In the genomic region with DNA sequence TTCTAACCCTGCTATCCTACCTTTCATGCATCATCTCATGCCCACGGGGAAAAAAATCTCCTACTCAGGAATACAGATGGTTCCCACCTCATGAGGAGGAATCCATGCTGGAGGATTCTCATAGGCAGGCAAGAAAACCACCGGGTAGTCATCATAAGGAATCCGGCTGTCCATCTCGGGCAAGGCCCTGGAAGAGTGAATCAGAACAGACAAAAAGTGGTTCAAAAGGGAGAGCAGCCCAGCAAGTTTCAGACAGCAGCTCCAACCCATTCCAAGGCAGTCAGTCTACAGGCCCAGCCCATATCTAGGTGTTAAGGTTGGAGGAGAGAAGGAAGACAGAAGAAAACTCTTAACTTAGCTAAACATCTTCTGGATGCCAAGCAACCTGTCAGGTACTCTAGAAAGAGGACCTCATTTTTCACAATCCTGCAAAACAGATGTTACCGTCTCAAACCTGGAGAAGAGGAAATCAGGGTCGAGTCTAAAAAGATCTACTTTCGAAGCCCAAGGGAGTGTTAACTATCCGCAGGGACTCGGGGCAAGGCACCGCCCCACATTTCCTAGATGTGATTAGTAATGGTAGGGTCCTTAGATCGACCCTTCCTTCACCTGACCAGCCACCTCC, we compare ENCODE assay signal across 8 cellular contexts. TPM values are rescaled to one million over a fixed set of nuclear protein-coding genes. Genes with fewer than 3 reads are reported as not detected.
DNase-seq lines count a peak whose midpoint lies in the region; ATAC-seq and TF ChIP-seq lines count a peak whose summit lies in the region.

No MANE protein-coding gene starts in this region.

- H3K27ac Mint-ChIP-seq in activated naive CD4-positive, alpha-beta T cell treated with anti-CD3 and anti-CD28 coated beads, Interleukin-2, amount 10 ng/mL, durations not matched to agents 7 days and 5 days, result peak overlapping the region; percentile 91
- H3K27ac Mint-ChIP-seq in activated CD8-positive, alpha-beta T cell treated with anti-CD3 and anti-CD28 coated beads, Interleukin-2, amount 10 ng/mL, durations not matched to agents 7 days and 5 days, result peak overlapping the region; percentile 94

- no peaks in the 10 kb centered on the region for H3K27me3 Mint-ChIP-seq in activated naive CD4-positive, alpha-beta T cell treated with anti-CD3 and anti-CD28 coated beads, Interleukin-2, amount 10 ng/mL, durations not matched to agents 7 days and 5 days
- no peaks in the 10 kb centered on the region for H3K27me3 Mint-ChIP-seq in activated CD8-positive, alpha-beta T cell treated with anti-CD3 and anti-CD28 coated beads, Interleukin-2, amount 10 ng/mL, durations not matched to agents 7 days and 5 days (ENCODE audit: low read depth)

- no peaks in the 10 kb centered on the region for H3K9me3 ChIP-seq in iPS-20b (ENCODE audit: insufficient read depth, low read depth, low read length)
- no peaks in the 10 kb centered on the region for H3K9me3 ChIP-seq in suprapubic skin

- DNase-seq in activated naive CD4-positive, alpha-beta T cell treated with anti-CD3 and anti-CD28 coated beads, Interleukin-2, amount 10 ng/mL, durations not matched to agents 7 days and 5 days, result no peak
- DNase-seq in activated naive CD4-positive, alpha-beta T cell treated with anti-CD3 and anti-CD28 coated beads, Interleukin-2, amount 50 U/mL, for 16 hours, result no peak
- no peak for DNase-seq in activated CD8-positive, alpha-beta T cell treated with anti-CD3 and anti-CD28 coated beads, Interleukin-2, amount 10 ng/mL, durations not matched to agents 7 days and 5 days
- DNase-seq in suprapubic skin (ENCODE audit: low spot score in 2 of 2), result no peak

- H3K27me3 ChIP-seq in iPS-20b (ENCODE audit: insufficient read depth, low read length), result no peaks in the 10 kb centered on the region
- no peaks in the 10 kb centered on the region for H3K27me3 ChIP-seq in suprapubic skin

- no peak for TF ChIP-seq CTCF in suprapubic skin (IDR thresholded peaks at IDR 0.05)

- H3K4me3 Mint-ChIP-seq in activated naive CD4-positive, alpha-beta T cell treated with anti-CD3 and anti-CD28 coated beads, Interleukin-2, amount 10 ng/mL, durations not matched to agents 7 days and 5 days, result peak overlapping the region; percentile 90
- peak overlapping the region; percentile 94 for H3K4me3 Mint-ChIP-seq in activated CD8-positive, alpha-beta T cell treated with anti-CD3 and anti-CD28 coated beads, Interleukin-2, amount 10 ng/mL, durations not matched to agents 7 days and 5 days

- H3K36me3 ChIP-seq in iPS-20b (ENCODE audit: insufficient read depth, low read depth, low read length) (peaks cover 37% of the 10 kb centered on the region), suprapubic skin (peaks cover 13% of the 10 kb centered on the region)

- no peak for ATAC-seq in activated CD8-positive, alpha-beta T cell treated with anti-CD3 and anti-CD28 coated beads, Interleukin-2, amount 10 ng/mL, durations not matched to agents 7 days and 5 days
- no peak for ATAC-seq in HG03457 (IDR thresholded peaks at IDR 0.05; ENCODE audit: unreplicated experiment)
- no peak for ATAC-seq in GM18858 (IDR thresholded peaks at IDR 0.05; ENCODE audit: unreplicated experiment)
- ATAC-seq in HG02571 (IDR thresholded peaks at IDR 0.05; ENCODE audit: unreplicated experiment), result no peak

- H3K27ac ChIP-seq in iPS-20b (ENCODE audit: low read length) (no peak overlapping the region), suprapubic skin (no peak overlapping the region)

- peak overlapping the region; percentile 94 for H3K9ac ChIP-seq in iPS-20b (ENCODE audit: low read depth, low read length)

- no peaks in the 10 kb centered on the region for H3K9me3 Mint-ChIP-seq in activated naive CD4-positive, alpha-beta T cell treated with anti-CD3 and anti-CD28 coated beads, Interleukin-2, amount 10 ng/mL, durations not matched to agents 7 days and 5 days
- H3K9me3 Mint-ChIP-seq in activated CD8-positive, alpha-beta T cell treated with anti-CD3 and anti-CD28 coated beads, Interleukin-2, amount 10 ng/mL, durations not matched to agents 7 days and 5 days (ENCODE audit: insufficient read depth), result no peaks in the 10 kb centered on the region

- WGBS in suprapubic skin, result 45% methylated on average over 11 of the region's 11 CpGs

- TF ChIP-seq POLR2A in suprapubic skin (IDR thresholded peaks at IDR 0.05), result no peak

- peaks cover 35% of the 10 kb centered on the region for H3K4me1 Mint-ChIP-seq in activated naive CD4-positive, alpha-beta T cell treated with anti-CD3 and anti-CD28 coated beads, Interleukin-2, amount 10 ng/mL, durations not matched to agents 7 days and 5 days
- H3K4me1 Mint-ChIP-seq in activated CD8-positive, alpha-beta T cell treated with anti-CD3 and anti-CD28 coated beads, Interleukin-2, amount 10 ng/mL, durations not matched to agents 7 days and 5 days (ENCODE audit: low read depth), result peaks cover 30% of the 10 kb centered on the region

- H3K4me1 ChIP-seq in iPS-20b (ENCODE audit: insufficient read depth, low read length) (0 out of 2 replicates have a peak, but pooled peaks cover 4% of the 10 kb centered on the region), suprapubic skin (peaks cover 15% of the 10 kb centered on the region)

- no peak for TF ChIP-seq EP300 in suprapubic skin (IDR thresholded peaks at IDR 0.05)

- H3K36me3 Mint-ChIP-seq in activated naive CD4-positive, alpha-beta T cell treated with anti-CD3 and anti-CD28 coated beads, Interleukin-2, amount 10 ng/mL, durations not matched to agents 7 days and 5 days, result peaks cover 31% of the 10 kb centered on the region
- peaks cover 45% of the 10 kb centered on the region for H3K36me3 Mint-ChIP-seq in activated CD8-positive, alpha-beta T cell treated with anti-CD3 and anti-CD28 coated beads, Interleukin-2, amount 10 ng/mL, durations not matched to agents 7 days and 5 days (ENCODE audit: low read depth)

- POLR2A ChIA-PET in activated CD8-positive, alpha-beta T cell treated with anti-CD3 and anti-CD28 coated beads, Interleukin-2, amount 10 ng/mL, durations not matched to agents 7 days and 5 days (lab: Charles Lee), result interaction anchor here (0.7 to 2.1 kb wide), 5 partner anchors 10 to 893 kb away, joined by 3 to 7 read pairs (median 4); a partner anchor contains a TSS

- peak overlapping the region; percentile 94 for H3K4me3 ChIP-seq in iPS-20b (ENCODE audit: low read length)
- peak overlapping the region; percentile 58 for H3K4me3 ChIP-seq in suprapubic skin

- CTCF ChIA-PET in activated naive CD4-positive, alpha-beta T cell treated with anti-CD3 and anti-CD28 coated beads, Interleukin-2, amount 10 ng/mL, durations not matched to agents 7 days and 5 days (lab: Charles Lee), result no interaction called here
- CTCF ChIA-PET in activated CD8-positive, alpha-beta T cell treated with anti-CD3 and anti-CD28 coated beads, Interleukin-2, amount 10 ng/mL, durations not matched to agents 7 days and 5 days (lab: Charles Lee), result no interaction called here

RNA-seq across cellular contexts. Expression of a gene that starts 0.4 kb away (rescaled TPM):
- total RNA-seq in activated CD8-positive, alpha-beta T cell treated with anti-CD3 and anti-CD28 coated beads, Interleukin-2, amount 10 ng/mL, durations not matched to agents 7 days and 5 days, result 10 to 100 TPM; 38.7 to 39.7 TPM
- total RNA-seq in suprapubic skin, result 10 to 100 TPM; 15.6 to 37.8 (median 30.6) TPM

RNA-seq across cellular contexts. Expression of a gene that starts 0.6 kb away (rescaled TPM):
- 10 to 100 TPM; 41.3 to 44.3 TPM for total RNA-seq in activated CD8-positive, alpha-beta T cell treated with anti-CD3 and anti-CD28 coated beads, Interleukin-2, amount 10 ng/mL, durations not matched to agents 7 days and 5 days
- total RNA-seq in suprapubic skin, result 1 to 10 TPM; 1.4 to 2.3 (median 1.9) TPM

RNA-seq across cellular contexts. Expression of a gene that starts 7.3 kb away (rescaled TPM):
- total RNA-seq in activated CD8-positive, alpha-beta T cell treated with anti-CD3 and anti-CD28 coated beads, Interleukin-2, amount 10 ng/mL, durations not matched to agents 7 days and 5 days, result not detected
- under 1 TPM in 1 of 4 donors, not detected in 3; 0.68 TPM for total RNA-seq in suprapubic skin

RNA-seq across cellular contexts. Expression of a gene that starts 21.1 kb away (rescaled TPM):
- total RNA-seq in activated CD8-positive, alpha-beta T cell treated with anti-CD3 and anti-CD28 coated beads, Interleukin-2, amount 10 ng/mL, durations not matched to agents 7 days and 5 days, result not detected
- not detected for total RNA-seq in suprapubic skin

RNA-seq across cellular contexts. Expression of a gene that starts 29.3 kb away (rescaled TPM):
- total RNA-seq in activated CD8-positive, alpha-beta T cell treated with anti-CD3 and anti-CD28 coated beads, Interleukin-2, amount 10 ng/mL, durations not matched to agents 7 days and 5 days, result under 1 TPM; 0.21 to 0.45 TPM
- 1 to 10 TPM; 2.2 to 7.0 (median 4.3) TPM for total RNA-seq in suprapubic skin

Comparison
In these comparisons a context has a peak if more than half of its experiments do, and no peak if none do; other contexts are left out.
1. RNA of a gene that starts 0.6 kb away (total RNA-seq): 41.3 to 44.3 TPM in activated CD8-positive, alpha-beta T cell treated with anti-CD3 and anti-CD28 coated beads, Interleukin-2, amount 10 ng/mL, durations not matched to agents 7 days and 5 days; 1.4 to 2.3 TPM in suprapubic skin; every median in the first group is over 10 times any median in the second.